Comparison of ENCODE assay signal across 11 cellular contexts in genomic region chr17:40224707-40225092, GRCh38. TPM values are rescaled to one million over a fixed set of nuclear protein-coding genes. Genes with fewer than 3 reads are reported as not detected.
A peak's percentile ranks its signal among the peaks of the same experiment; 100 is the strongest.
DNase-seq lines count a peak whose midpoint lies in the region; ATAC-seq, FAIRE-seq and TF ChIP-seq lines count a peak whose summit lies in the region.
"Had no signal": no experiment of that assay in that cellular context is flagged by ENCODE, and none has a peak within 500 bp of the region (broad histone marks: within the 10 kb centered on the region; RNA-seq: fewer than 3 reads in every experiment).

No MANE protein-coding gene starts in this region.

- FAIRE-seq in astrocyte (lab: Jason Lieb, UNC), result peak; percentile 23

- H4K20me1 ChIP-seq in GM23248 (ENCODE audit: insufficient read depth) (peaks cover 4% of the 10 kb centered on the region; the same call in 1 of the 2 replicates), astrocyte (ENCODE audit: insufficient read depth, low read length) (peaks cover 40% of the 10 kb centered on the region)

- peak overlapping the region; percentile 17 for H3K4me3 Mint-ChIP-seq in astrocyte (ENCODE audit: unreplicated experiment)

- H3K4me2 ChIP-seq in GM23248 (ENCODE audit: unreplicated experiment), result peak overlapping the region; percentile 67
- peak overlapping the region; percentile 76 for H3K4me2 ChIP-seq in astrocyte (ENCODE audit: low read length)

- H3K79me2 ChIP-seq in GM23248 (ENCODE audit: insufficient read depth) (peaks cover 92% of the 10 kb centered on the region), astrocyte (ENCODE audit: insufficient read depth, low read length) (peaks cover 75% of the 10 kb centered on the region)

- H3K27me3 ChIP-seq in GM23248 (replicated peaks; ENCODE audit: insufficient read depth), result no peaks in the 10 kb centered on the region
- H3K27me3 ChIP-seq in astrocyte (ENCODE audit: insufficient read depth, low read length), result no peaks in the 10 kb centered on the region
- no peaks in the 10 kb centered on the region for H3K27me3 ChIP-seq in heart right ventricle

- DNase-seq in GM23248, result peak; percentile 90
- DNase-seq in astrocyte (ENCODE audit: low read depth), result peak; percentile 86
- peak in 1 of 2 donors; percentile 28 for DNase-seq in heart right ventricle
- peak; percentile 69 for DNase-seq in sciatic nerve (ENCODE audit: low spot score)
- DNase-seq in GOT3 (lab: John Stamatoyannopoulos, UW), result no peak
- no peak for DNase-seq in SHP77 treated with DMSO at 0.1 percent for 48 hours (lab: John Stamatoyannopoulos, UW)
- DNase-seq in NCI-H146 treated with DMSO at 0.1 percent for 48 hours (lab: John Stamatoyannopoulos, UW; ENCODE audit: unreplicated experiment), result no peak
- DNase-seq: EL; NCI-H2081 treated with DMSO at 0.1 percent for 48 hours; stimulated activated naive CD4-positive, alpha-beta T cell had no signal

- H3K9ac ChIP-seq in GM23248 (peak overlapping the region; percentile 12), astrocyte (ENCODE audit: low read length) (peak overlapping the region; percentile 57)

- peaks cover 13% of the 10 kb centered on the region for H3K4me1 Mint-ChIP-seq in astrocyte (ENCODE audit: low read depth, unreplicated experiment)

- in situ Hi-C loops in GM23248 (cut with MboI), result no loop called here

- H3F3A ChIP-seq in GM23248 (ENCODE audit: insufficient read depth), result peaks cover 24% of the 10 kb centered on the region

- H2AFZ ChIP-seq in GM23248 (peak overlapping the region; percentile 53; the same call in 1 of the 2 replicates), astrocyte (ENCODE audit: low read depth, low read length) (no peak overlapping the region)

- H3K9me3 Mint-ChIP-seq in astrocyte (ENCODE audit: unreplicated experiment), result no peaks in the 10 kb centered on the region

- H3K27ac ChIP-seq in GM23248 (peak overlapping the region; percentile 80), astrocyte (ENCODE audit: low read depth, low read length) (peak overlapping the region; percentile 24), heart right ventricle (peak overlapping the region in 5 of 10 donors; percentile 15 to 48 (median 47))

- H3K27ac Mint-ChIP-seq in astrocyte (ENCODE audit: unreplicated experiment), result no peak overlapping the region

- H3K9me2 ChIP-seq in GM23248 (ENCODE audit: insufficient read depth), result no peaks in the 10 kb centered on the region

- intact Hi-C loops in heart right ventricle (cut with DNase I) (no loop called here), sciatic nerve (cut with DNase I) (no loop called here)

- 4 to 9% methylated on average over 3 of the region's 3 CpGs for WGBS in GM23248 (ENCODE audit: low coverage in 1 of 2, low lambda C conversion rate in 2 of 2, missing lambda C conversion rate in 2 of 2), 2 experiments
- WGBS in heart right ventricle, 2 donors, result 59 to 73% methylated on average over 3 of the region's 3 CpGs

- peak overlapping the region; percentile 38; the same call in 1 of the 2 replicates for H3K4me3 ChIP-seq in GM23248
- peak overlapping the region; percentile 44 for H3K4me3 ChIP-seq in astrocyte (ENCODE audit: insufficient read depth, low read depth, low read length)
- H3K4me3 ChIP-seq in heart right ventricle, result no peak overlapping the region

- H3K36me3 ChIP-seq in GM23248 (ENCODE audit: low read depth) (no peaks in the 10 kb centered on the region), astrocyte (ENCODE audit: insufficient read depth, low read length) (no peaks in the 10 kb centered on the region), heart right ventricle (peaks cover 0 to 34% (median 7%) of the 10 kb centered on the region in 9 donors)

- H3K27me3 Mint-ChIP-seq in astrocyte (ENCODE audit: low read depth, unreplicated experiment), result no peaks in the 10 kb centered on the region

- peak in 5 of 8 donors; percentile 25 to 79 (median 50) for ATAC-seq in heart right ventricle
- ATAC-seq in sciatic nerve, result peak; percentile 64
- ATAC-seq in GM18511 (IDR thresholded peaks at IDR 0.05; ENCODE audit: unreplicated experiment), result no peak

- H3K4me1 ChIP-seq in GM23248 (ENCODE audit: insufficient read depth) (peaks cover 20% of the 10 kb centered on the region), astrocyte (ENCODE audit: insufficient read depth, low read length) (peaks cover 10% of the 10 kb centered on the region), heart right ventricle (peaks cover 5 to 38% (median 34%) of the 10 kb centered on the region in 9 donors)

- no peaks in the 10 kb centered on the region for H3K9me3 ChIP-seq in GM23248 (ENCODE audit: low read depth)
- no peaks in the 10 kb centered on the region for H3K9me3 ChIP-seq in astrocyte (ENCODE audit: insufficient read depth, low read depth, low read length)
- no peaks in the 10 kb centered on the region for H3K9me3 ChIP-seq in heart right ventricle

- peaks cover 2% of the 10 kb centered on the region for H3K36me3 Mint-ChIP-seq in astrocyte (ENCODE audit: low read depth, unreplicated experiment)

- TF ChIP-seq CTCF in astrocyte (IDR thresholded peaks at IDR 0.05; ENCODE audit: insufficient read depth, low read depth, low read length) (no peak), heart right ventricle (IDR thresholded peaks at IDR 0.05) (no peak)

RNA-seq across cellular contexts. Expression of gene WIPF2, which starts 5.6 kb away (rescaled TPM):
- total RNA-seq in GM23248 (2014; rRNA removed; shearing (Covaris generic)), result 5.9 and 6.2 TPM in 2 replicates
- polyA plus RNA-seq in GM23248 (2016; fragmentation: Nextera tagmentation; extraction: Ambion mirVana), result 20.5 and 21.5 TPM in 2 replicates
- total RNA-seq in astrocyte, result 30.7 and 31.2 TPM in 2 replicates
- 10 to 100 TPM in 8 of 10 donors, 1 to 10 TPM in 2; 8.1 to 16.0 (median 12.8) TPM for total RNA-seq in heart right ventricle
- polyA plus RNA-seq in heart right ventricle, result 1 to 10 TPM; 5.1 to 8.4 TPM
- 41.1 TPM for total RNA-seq in sciatic nerve

RNA-seq across cellular contexts. Expression of gene RAPGEFL1, which starts 47.4 kb away (rescaled TPM):
- 0.51 and 0.76 TPM in 2 replicates for total RNA-seq in GM23248 (2014; rRNA removed; shearing (Covaris generic))
- polyA plus RNA-seq in GM23248 (2016; fragmentation: Nextera tagmentation; extraction: Ambion mirVana), result 0.77 and 0.96 TPM in 2 replicates
- 6.8 and 7.0 TPM in 2 replicates for total RNA-seq in astrocyte
- total RNA-seq in heart right ventricle, result 1 to 10 TPM; 2.2 to 5.7 (median 3.2) TPM
- polyA plus RNA-seq in heart right ventricle, result 10 to 100 TPM in 1 of 2 donors, 1 to 10 TPM in 1; 2.9 to 21.9 TPM
- total RNA-seq in sciatic nerve, result 21.2 TPM

Comparison
In these comparisons a context has a peak if more than half of its experiments do, and no peak if none do; other contexts are left out.
1. DNase-seq: peak in GM23248 (single experiment), astrocyte (single experiment) and sciatic nerve (single experiment); none in GOT3 (single experiment), SHP77 treated with DMSO at 0.1 percent for 48 hours (single experiment) and NCI-H146 treated with DMSO at 0.1 percent for 48 hours (single experiment).
2. H3K4me3 ChIP-seq: peak in GM23248 (single experiment) and astrocyte (single experiment); none in heart right ventricle (0 of 10).